Comparison of ENCODE assay signal across 17 cellular contexts in the genomic region with DNA sequence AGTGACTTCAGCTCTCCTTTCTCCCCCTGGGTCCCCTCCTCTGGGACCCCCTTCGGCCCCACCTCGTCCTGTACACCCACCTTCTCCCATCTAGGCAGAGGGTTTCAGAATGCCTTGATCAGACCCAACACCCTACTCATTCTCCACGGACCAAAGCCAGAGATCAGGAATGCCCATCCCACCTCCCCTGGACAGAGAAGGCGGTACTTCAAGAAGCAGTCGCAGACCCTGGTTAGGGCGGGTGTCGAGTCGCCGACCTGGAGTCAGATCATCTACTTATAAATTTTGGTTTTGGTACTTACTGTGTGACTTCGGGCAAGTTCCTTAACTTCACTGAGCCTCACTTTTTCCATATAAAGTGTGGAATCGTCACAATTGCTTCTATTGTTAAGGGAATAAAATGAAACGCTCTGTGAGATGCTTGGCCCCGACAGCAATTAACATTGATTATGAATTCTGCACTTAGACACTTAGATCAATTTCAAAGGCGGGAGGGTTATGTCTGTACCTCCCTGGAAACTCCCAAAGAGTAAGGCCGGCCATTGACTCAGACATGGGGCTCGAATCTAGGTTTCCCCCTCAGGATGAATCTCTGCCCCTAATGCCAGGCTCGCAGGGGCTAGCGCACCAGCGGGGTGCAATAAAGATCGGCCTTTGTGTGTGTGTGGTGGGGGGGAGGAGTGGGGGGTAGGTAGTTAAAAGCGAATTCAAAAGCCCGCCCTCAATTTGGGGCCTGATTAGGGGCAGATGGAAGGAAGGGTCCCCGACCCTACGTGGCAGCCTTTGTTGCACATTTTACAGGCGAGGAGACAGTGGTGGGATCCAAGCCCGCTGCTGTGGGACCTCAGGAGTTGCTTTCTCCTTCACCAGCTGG. TPM values are rescaled to one million over a fixed set of nuclear protein-coding genes. Genes with fewer than 3 reads are reported as not detected.
DNase-seq lines count a peak whose midpoint lies in the region; ATAC-seq and TF ChIP-seq lines count a peak whose summit lies in the region.
"Had no signal": no experiment of that assay in that cellular context is flagged by ENCODE, and none has a peak within 500 bp of the region (broad histone marks: within the 10 kb centered on the region; RNA-seq: fewer than 3 reads in every experiment).

No MANE protein-coding gene starts in this region.

- no peak overlapping the region for H4K8ac ChIP-seq in neuronal stem cell (ENCODE audit: low read depth, low read length)

- peaks cover 46% of the 10 kb centered on the region for H3K4me1 Mint-ChIP-seq in GM23338
- H3K4me1 Mint-ChIP-seq in activated naive CD4-positive, alpha-beta T cell treated with anti-CD3 and anti-CD28 coated beads, Interleukin-2, amount 10 ng/mL, durations not matched to agents 7 days and 5 days = peaks cover 5% of the 10 kb centered on the region

- H3K79me2 ChIP-seq in GM23338 (replicated peaks; ENCODE audit: insufficient read depth) = no peaks in the 10 kb centered on the region

- no peak overlapping the region for H3K27ac Mint-ChIP-seq in GM23338
- no peak overlapping the region for H3K27ac Mint-ChIP-seq in activated naive CD4-positive, alpha-beta T cell treated with anti-CD3 and anti-CD28 coated beads, Interleukin-2, amount 10 ng/mL, durations not matched to agents 7 days and 5 days

- H2BK15ac ChIP-seq in neuronal stem cell (ENCODE audit: low read length) = no peak overlapping the region

- H3K36me3 ChIP-seq in GM23338 (ENCODE audit: insufficient read depth) (no peaks in the 10 kb centered on the region; the same call in 1 of the 2 replicates), iPS-15b (ENCODE audit: control insufficient read depth, insufficient read depth, low read length) (no peaks in the 10 kb centered on the region), neuronal stem cell (replicated peaks in 1 of 2; ENCODE audit: control insufficient read depth in 2 of 2, insufficient read depth in 2 of 2, low read length in 2 of 2) (no peaks in the 10 kb centered on the region)
- H3K36me3 ChIP-seq: BLaER1, HAP-1 had no signal

- CTCF ChIA-PET in activated naive CD4-positive, alpha-beta T cell treated with anti-CD3 and anti-CD28 coated beads, Interleukin-2, amount 10 ng/mL, durations not matched to agents 7 days and 5 days (lab: Charles Lee) = no interaction called here

- no peak overlapping the region for H3K9ac ChIP-seq in iPS-15b (ENCODE audit: low read depth, low read length)
- no peak overlapping the region for H3K9ac ChIP-seq in neuronal stem cell (ENCODE audit: low read depth, low read length, poor library complexity)
- H3K9ac ChIP-seq: BLaER1 had no signal

- peaks cover 8% of the 10 kb centered on the region for H3F3A ChIP-seq in GM23338 (replicated peaks; ENCODE audit: low read depth)

- H3K14ac ChIP-seq in neuronal stem cell (ENCODE audit: low read length) = no peak overlapping the region

- no peaks in the 10 kb centered on the region for H3K79me1 ChIP-seq in neuronal stem cell (ENCODE audit: low read depth, low read length)

- no peaks in the 10 kb centered on the region; the same call in 2 of the 3 replicates for H3K36me3 Mint-ChIP-seq in GM23338 (ENCODE audit: low read depth)
- H3K36me3 Mint-ChIP-seq in activated naive CD4-positive, alpha-beta T cell treated with anti-CD3 and anti-CD28 coated beads, Interleukin-2, amount 10 ng/mL, durations not matched to agents 7 days and 5 days = peaks cover 7% of the 10 kb centered on the region

- no peak overlapping the region for H3K27ac ChIP-seq in GM23338 (ENCODE audit: low read depth)
- H3K27ac ChIP-seq in neuronal stem cell (replicated peaks; ENCODE audit: low read length) = no peak overlapping the region
- H3K27ac ChIP-seq: 22Rv1, BLaER1 had no signal

- H3K4me3 ChIP-seq in GM23338 (no peak overlapping the region), iPS-15b (ENCODE audit: low read depth, low read length) (peak overlapping the region; percentile 30), neuronal stem cell (ENCODE audit: low read length in 2 of 2) (no peak overlapping the region)
- H3K4me3 ChIP-seq: BLaER1, HAP-1 had no signal

- no peak overlapping the region for H2AFZ ChIP-seq in GM23338
- peak overlapping the region; percentile 80 for H2AFZ ChIP-seq in neuronal stem cell (ENCODE audit: low read length)

- no peak overlapping the region for H2BK12ac ChIP-seq in neuronal stem cell (ENCODE audit: low read length)

- peaks cover 5% of the 10 kb centered on the region; the same call in 1 of the 3 replicates for H3K9me3 Mint-ChIP-seq in GM23338
- H3K9me3 Mint-ChIP-seq in activated naive CD4-positive, alpha-beta T cell treated with anti-CD3 and anti-CD28 coated beads, Interleukin-2, amount 10 ng/mL, durations not matched to agents 7 days and 5 days = no peaks in the 10 kb centered on the region

- H4K91ac ChIP-seq in neuronal stem cell (ENCODE audit: low read depth, low read length, poor library complexity) = no peak overlapping the region

- no peak for TF ChIP-seq CTCF in GM23338 (conservative IDR thresholded peaks at IDR 0.05; ENCODE audit: low read depth in 2 of 2)

- H3K4me2 ChIP-seq in GM23338 (no peak overlapping the region), neuronal stem cell (ENCODE audit: insufficient read depth, low read length, poor library complexity, severe bottlenecking) (no peak overlapping the region)
- H3K4me2 ChIP-seq: BLaER1 had no signal

- peaks cover 100% of the 10 kb centered on the region for H3K27me3 ChIP-seq in GM23338 (ENCODE audit: insufficient read depth)
- peaks cover 100% of the 10 kb centered on the region for H3K27me3 ChIP-seq in iPS-15b (ENCODE audit: control insufficient read depth, insufficient read depth, low read length)
- peaks cover 72 to 100% (median 100%) of the 10 kb centered on the region in 3 experiments for H3K27me3 ChIP-seq in neuronal stem cell (ENCODE audit: control insufficient read depth in 3 of 3, insufficient read depth in 3 of 3, low read depth in 1 of 3, low read length in 3 of 3)

- no peak overlapping the region for H3K23ac ChIP-seq in neuronal stem cell (ENCODE audit: low read depth, low read length, poor library complexity)

- H4K20me1 ChIP-seq in GM23338 (replicated peaks; ENCODE audit: insufficient read depth) = peaks cover 58% of the 10 kb centered on the region

- H3K9me3 ChIP-seq in iPS-15b (ENCODE audit: control insufficient read depth, insufficient read depth, low read length) (no peaks in the 10 kb centered on the region), neuronal stem cell (replicated peaks in 1 of 2; ENCODE audit: control insufficient read depth in 2 of 2, insufficient read depth in 1 of 2, low read depth in 1 of 2, low read length in 2 of 2) (peaks cover 0 to 2% of the 10 kb centered on the region in 2 donors)
- H3K9me3 ChIP-seq: BLaER1, HAP-1 had no signal

- DNase-seq in NCI-H82 (lab: John Stamatoyannopoulos, UW) (peak; percentile 12), NCI-H82 treated with DMSO at 0.1 percent for 48 hours (lab: John Stamatoyannopoulos, UW; ENCODE audit: unreplicated experiment) (no peak), GM23338 (ENCODE audit: low spot score) (no peak), neuronal stem cell (ENCODE audit: low spot score) (no peak)
- no peak for DNase-seq in activated naive CD4-positive, alpha-beta T cell treated with anti-CD3 and anti-CD28 coated beads, Interleukin-2, amount 10 ng/mL, durations not matched to agents 7 days and 5 days
- DNase-seq: DMS 273 treated with DMSO at 0.1 percent for 48 hours, IMR-90, NCI-H2029 treated with DMSO at 0.1 percent for 48 hours, NCI-H524 treated with DMSO at 0.1 percent for 48 hours, OCI-M1, RPMI8226 had no signal

- no peak for ATAC-seq in GM23338
- ATAC-seq in HG02840 (IDR thresholded peaks at IDR 0.05; ENCODE audit: low FRiP score, unreplicated experiment) = no peak
- no peak for ATAC-seq in GM19467 (IDR thresholded peaks at IDR 0.05; ENCODE audit: unreplicated experiment)

- no peak overlapping the region for H3K4ac ChIP-seq in neuronal stem cell (ENCODE audit: low read length)

- H3K4me3 Mint-ChIP-seq in GM23338 = peak overlapping the region; percentile 4; the same call in 1 of the 3 replicates
- no peak overlapping the region for H3K4me3 Mint-ChIP-seq in activated naive CD4-positive, alpha-beta T cell treated with anti-CD3 and anti-CD28 coated beads, Interleukin-2, amount 10 ng/mL, durations not matched to agents 7 days and 5 days

- no peaks in the 10 kb centered on the region for H3K9me2 ChIP-seq in GM23338 (ENCODE audit: insufficient read depth)

- no CpG with 5 or more reads among the region's 26 CpGs for WGBS in neuronal stem cell (ENCODE audit: extremely low coverage in 2 of 2, insufficient read length in 2 of 2, insufficient replicate concordance in 1 of 2), 2 donors

- peaks cover 20% of the 10 kb centered on the region for H3K27me3 Mint-ChIP-seq in GM23338 (ENCODE audit: insufficient read depth, low read depth, poor library complexity)
- H3K27me3 Mint-ChIP-seq in activated naive CD4-positive, alpha-beta T cell treated with anti-CD3 and anti-CD28 coated beads, Interleukin-2, amount 10 ng/mL, durations not matched to agents 7 days and 5 days = no peaks in the 10 kb centered on the region

- no peak overlapping the region for H2BK120ac ChIP-seq in neuronal stem cell (ENCODE audit: low read depth, low read length)

- H2BK5ac ChIP-seq in neuronal stem cell (ENCODE audit: low read length) = no peak overlapping the region

- no peak overlapping the region for H2AK5ac ChIP-seq in neuronal stem cell (ENCODE audit: low read depth, low read length)

- no peak overlapping the region for H3K18ac ChIP-seq in neuronal stem cell (ENCODE audit: low read length)

- H3K4me1 ChIP-seq in GM23338 (ENCODE audit: insufficient read depth) = peaks cover 52% of the 10 kb centered on the region
- peaks cover 5% of the 10 kb centered on the region for H3K4me1 ChIP-seq in iPS-15b (ENCODE audit: control insufficient read depth, insufficient read depth, low read length)
- peaks cover 5 to 16% of the 10 kb centered on the region in 2 donors for H3K4me1 ChIP-seq in neuronal stem cell (ENCODE audit: control insufficient read depth in 2 of 2, insufficient read depth in 1 of 2, low read depth in 1 of 2, low read length in 2 of 2)
- H3K4me1 ChIP-seq: HAP-1 had no signal

TF ChIP-seq in GM23338, 12 proteins besides CTCF, POLR2A, EP300 and RAD21 (continues in another document):
- TF ChIP-seq EZH2phosphoT487 (IDR thresholded peaks at IDR 0.05; ENCODE audit: unreplicated experiment) = peak; percentile 80
- no peak for TF ChIP-seq CREB1 (CRISPR knock-in tag; IDR thresholded peaks at IDR 0.05; ENCODE audit: low read depth)
- TF ChIP-seq STAT1 (IDR thresholded peaks at IDR 0.05; ENCODE audit: unreplicated experiment) = no peak
- TF ChIP-seq POLR2AphosphoS5 (IDR thresholded peaks at IDR 0.05; ENCODE audit: low read depth) = no peak

RNA-seq across cellular contexts. Expression of gene MSX1, which starts 9.3 kb away (rescaled TPM):
- not detected in 2 replicates for total RNA-seq in GM23338 (2014; rRNA removed; shearing (Covaris generic))
- polyA plus RNA-seq in GM23338 (2016; fragmentation: Nextera tagmentation; extraction: Ambion mirVana) = 0.40 and 0.61 TPM in 2 replicates
- 1.6 TPM for polyA plus RNA-seq in neuronal stem cell (2013, experiment 1 of 2)
- polyA plus RNA-seq in neuronal stem cell (2013, experiment 2 of 2) = 1.8 TPM
